8 cellular contexts compared by ENCODE assay signal in the genomic region with DNA sequence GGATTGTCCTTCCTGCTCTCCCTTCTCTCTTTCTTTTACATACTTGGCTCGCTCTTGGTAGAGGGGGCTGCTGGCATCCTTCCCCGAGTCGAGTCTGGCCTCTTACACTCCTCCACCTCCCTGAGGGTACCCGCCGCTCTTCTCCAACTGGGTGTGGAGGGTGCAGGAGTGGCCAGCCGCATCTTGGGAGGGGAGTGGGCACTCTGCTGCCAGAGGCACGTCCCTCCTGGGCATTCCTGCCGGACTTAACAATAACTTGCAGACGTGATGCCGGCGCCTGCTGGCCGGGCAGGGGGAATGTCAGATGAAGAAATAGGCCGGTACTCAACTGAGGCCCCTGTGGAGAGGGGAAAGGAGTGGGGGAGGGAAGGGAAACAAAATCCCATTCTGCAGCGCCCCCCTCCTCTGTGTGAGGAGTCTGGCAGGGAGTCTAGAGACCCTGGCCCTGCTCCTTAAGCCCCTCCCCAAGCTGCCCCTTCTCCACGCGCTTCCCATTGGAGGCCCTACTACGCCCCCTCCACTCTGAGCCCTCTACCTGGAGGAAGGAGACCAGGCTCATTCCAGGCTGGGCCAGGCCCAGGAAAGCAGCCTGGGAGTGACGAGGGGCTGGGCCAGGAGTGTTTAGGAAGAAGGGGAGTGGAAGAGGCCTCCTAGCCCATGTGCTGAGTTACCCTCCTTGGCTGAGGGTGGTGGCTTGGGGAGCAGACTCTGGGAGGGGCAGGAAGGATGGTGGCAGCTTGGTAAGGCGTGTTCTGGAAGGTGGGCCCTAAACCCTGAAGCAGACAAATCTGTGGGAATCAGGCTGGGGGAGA. TPM values are rescaled to one million over a fixed set of nuclear protein-coding genes. Genes with fewer than 3 reads are reported as not detected.
DNase-seq lines count a peak whose midpoint lies in the region; ATAC-seq lines count a peak whose summit lies in the region.

No MANE protein-coding gene starts in this region.

- no peaks in the 10 kb centered on the region for H3K36me3 ChIP-seq in neuronal stem cell (replicated peaks in 1 of 2; ENCODE audit: control insufficient read depth in 2 of 2, insufficient read depth in 2 of 2, low read length in 2 of 2)

- H3K79me1 ChIP-seq in neuronal stem cell (ENCODE audit: low read depth, low read length) = peaks cover 4% of the 10 kb centered on the region

- peaks cover 37% of the 10 kb centered on the region for H3K36me3 Mint-ChIP-seq in activated CD8-positive, alpha-beta T cell treated with anti-CD3 and anti-CD28 coated beads, Interleukin-2, amount 10 ng/mL, durations not matched to agents 7 days and 5 days (ENCODE audit: low read depth)

- WGBS in neuronal stem cell (ENCODE audit: extremely low coverage in 2 of 2, insufficient read length in 2 of 2, insufficient replicate concordance in 1 of 2), 2 donors = no CpG with 5 or more reads among the region's 19 CpGs

- peak overlapping the region; percentile 92 for H3K18ac ChIP-seq in neuronal stem cell (ENCODE audit: low read length)

- peak; percentile 2 for ATAC-seq in activated CD8-positive, alpha-beta T cell treated with anti-CD3 and anti-CD28 coated beads, Interleukin-2, amount 10 ng/mL, durations not matched to agents 7 days and 5 days
- ATAC-seq in GM18870 (IDR thresholded peaks at IDR 0.05; ENCODE audit: unreplicated experiment) = no peak
- no peak for ATAC-seq in HG03280 (IDR thresholded peaks at IDR 0.05; ENCODE audit: unreplicated experiment)

- H3K27me3 Mint-ChIP-seq in activated CD8-positive, alpha-beta T cell treated with anti-CD3 and anti-CD28 coated beads, Interleukin-2, amount 10 ng/mL, durations not matched to agents 7 days and 5 days (ENCODE audit: low read depth) = no peaks in the 10 kb centered on the region

- no peak overlapping the region for H4K8ac ChIP-seq in neuronal stem cell (ENCODE audit: low read depth, low read length)

- peak overlapping the region; percentile 62 to 77 for H3K4me3 ChIP-seq in neuronal stem cell (ENCODE audit: low read length in 2 of 2)

- H3K14ac ChIP-seq in neuronal stem cell (ENCODE audit: low read length) = peak overlapping the region; percentile 50

- H3K9ac ChIP-seq in neuronal stem cell (ENCODE audit: low read depth, low read length, poor library complexity) = peak overlapping the region; percentile 85

- H3K9me3 ChIP-seq in neuronal stem cell (replicated peaks in 1 of 2; ENCODE audit: control insufficient read depth in 2 of 2, insufficient read depth in 1 of 2, low read depth in 1 of 2, low read length in 2 of 2) = no peaks in the 10 kb centered on the region

- H3K27ac ChIP-seq in neuronal stem cell (replicated peaks; ENCODE audit: low read length) = peak overlapping the region; percentile 7

- H3K23ac ChIP-seq in neuronal stem cell (ENCODE audit: low read depth, low read length, poor library complexity) = peak overlapping the region; percentile 71

- peaks cover 20 to 26% of the 10 kb centered on the region in 2 donors for H3K4me1 ChIP-seq in neuronal stem cell (ENCODE audit: control insufficient read depth in 2 of 2, insufficient read depth in 1 of 2, low read depth in 1 of 2, low read length in 2 of 2)

- peak overlapping the region; percentile 99 for H3K4me2 ChIP-seq in neuronal stem cell (ENCODE audit: insufficient read depth, low read length, poor library complexity, severe bottlenecking)

- POLR2A ChIA-PET in activated CD8-positive, alpha-beta T cell treated with anti-CD3 and anti-CD28 coated beads, Interleukin-2, amount 10 ng/mL, durations not matched to agents 7 days and 5 days (lab: Charles Lee) = interaction anchor here (0.6 to 2.1 kb wide), 9 partner anchors 23 to 137 kb away, joined by 3 to 6 read pairs (median 3); no protein-coding TSS in a partner anchor

- peaks cover 0 to 7% (median 0%) of the 10 kb centered on the region in 3 experiments for H3K27me3 ChIP-seq in neuronal stem cell (ENCODE audit: control insufficient read depth in 3 of 3, insufficient read depth in 3 of 3, low read depth in 1 of 3, low read length in 3 of 3)

- DNase-seq in AG08396 (ENCODE audit: low spot score) = peak; percentile 44
- DNase-seq in HCEC 1CT = peak; percentile 56
- no peak for DNase-seq in activated CD8-positive, alpha-beta T cell treated with anti-CD3 and anti-CD28 coated beads, Interleukin-2, amount 10 ng/mL, durations not matched to agents 7 days and 5 days
- DNase-seq in fibroblast of the conjunctiva (ENCODE audit: low read depth) = peak; percentile 48
- DNase-seq in neuronal stem cell (ENCODE audit: low spot score) = peak; percentile 73
- DNase-seq in Kasumi-1 (lab: John Stamatoyannopoulos, UW) = no peak

- H2BK15ac ChIP-seq in neuronal stem cell (ENCODE audit: low read length) = peak overlapping the region; percentile 96

- H2AFZ ChIP-seq in neuronal stem cell (ENCODE audit: low read length) = peak overlapping the region; percentile 82

- CTCF ChIA-PET in activated CD8-positive, alpha-beta T cell treated with anti-CD3 and anti-CD28 coated beads, Interleukin-2, amount 10 ng/mL, durations not matched to agents 7 days and 5 days (lab: Charles Lee) = interaction anchor here (0.9 to 4.9 kb wide), 12 partner anchors 12 to 124 kb away, joined by 3 to 114 read pairs (median 7); no protein-coding TSS in a partner anchor

- H3K4ac ChIP-seq in neuronal stem cell (ENCODE audit: low read length) = no peak overlapping the region

- H3K9me3 Mint-ChIP-seq in activated CD8-positive, alpha-beta T cell treated with anti-CD3 and anti-CD28 coated beads, Interleukin-2, amount 10 ng/mL, durations not matched to agents 7 days and 5 days (ENCODE audit: insufficient read depth) = no peaks in the 10 kb centered on the region

- H2BK120ac ChIP-seq in neuronal stem cell (ENCODE audit: low read depth, low read length) = no peak overlapping the region

- peak overlapping the region; percentile 90 for H3K4me3 Mint-ChIP-seq in activated CD8-positive, alpha-beta T cell treated with anti-CD3 and anti-CD28 coated beads, Interleukin-2, amount 10 ng/mL, durations not matched to agents 7 days and 5 days

- no peak overlapping the region for H2AK5ac ChIP-seq in neuronal stem cell (ENCODE audit: low read depth, low read length)

- peaks cover 59% of the 10 kb centered on the region for H3K4me1 Mint-ChIP-seq in activated CD8-positive, alpha-beta T cell treated with anti-CD3 and anti-CD28 coated beads, Interleukin-2, amount 10 ng/mL, durations not matched to agents 7 days and 5 days (ENCODE audit: low read depth)

- H3K27ac Mint-ChIP-seq in activated CD8-positive, alpha-beta T cell treated with anti-CD3 and anti-CD28 coated beads, Interleukin-2, amount 10 ng/mL, durations not matched to agents 7 days and 5 days = peak overlapping the region; percentile 89

- no peak overlapping the region for H4K91ac ChIP-seq in neuronal stem cell (ENCODE audit: low read depth, low read length, poor library complexity)

- H2BK12ac ChIP-seq in neuronal stem cell (ENCODE audit: low read length) = no peak overlapping the region

- peak overlapping the region; percentile 27 for H2BK5ac ChIP-seq in neuronal stem cell (ENCODE audit: low read length)

RNA-seq across cellular contexts. Expression of a gene that starts 1.8 kb away (rescaled TPM):
- 10 to 100 TPM; 65.0 to 65.1 TPM for total RNA-seq in activated CD8-positive, alpha-beta T cell treated with anti-CD3 and anti-CD28 coated beads, Interleukin-2, amount 10 ng/mL, durations not matched to agents 7 days and 5 days
- polyA plus RNA-seq in neuronal stem cell (2013, experiment 1 of 2) = 22.6 TPM
- polyA plus RNA-seq in neuronal stem cell (2013, experiment 2 of 2) = 22.2 TPM

Comparison
In these comparisons a context has a peak if more than half of its experiments do, and no peak if none do; other contexts are left out.
1. DNase-seq: peak in AG08396 (single experiment), HCEC 1CT (single experiment), fibroblast of the conjunctiva (single experiment) and neuronal stem cell (single experiment); none in activated CD8-positive, alpha-beta T cell treated with anti-CD3 and anti-CD28 coated beads, Interleukin-2, amount 10 ng/mL, durations not matched to agents 7 days and 5 days (single experiment) and Kasumi-1 (0 of 2).